In the genomic region with DNA sequence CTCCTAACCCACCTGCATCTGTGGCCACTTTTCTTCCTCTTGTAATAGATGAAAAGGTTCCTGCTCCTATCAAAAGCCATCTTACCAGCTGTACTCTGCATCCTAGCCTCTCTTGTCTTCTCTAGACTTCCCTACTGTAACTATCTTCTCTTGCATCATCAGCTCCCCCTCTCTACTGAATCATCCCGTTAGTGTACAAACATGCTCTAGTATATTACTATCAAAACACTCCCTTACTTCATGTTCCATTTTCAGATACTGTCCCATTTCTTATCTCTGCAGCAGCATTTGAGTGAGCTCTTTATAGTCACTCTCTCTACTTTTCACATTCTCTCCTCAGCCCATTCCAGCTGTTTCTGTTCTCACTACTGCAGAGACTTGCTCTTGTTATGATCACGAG, we compare ENCODE assay signal across 11 cellular contexts. TPM values are rescaled to one million over a fixed set of nuclear protein-coding genes. Genes with fewer than 3 reads are reported as not detected.
DNase-seq lines count a peak whose midpoint lies in the region; ATAC-seq, FAIRE-seq and TF ChIP-seq lines count a peak whose summit lies in the region.
"Had no signal": no experiment of that assay in that cellular context is flagged by ENCODE, and none has a peak within 500 bp of the region (broad histone marks: within the 10 kb centered on the region; RNA-seq: fewer than 3 reads in every experiment).

No MANE protein-coding gene starts in this region.

- peaks cover 58% of the 10 kb centered on the region for H3K4me1 Mint-ChIP-seq in HFFc6 (ENCODE audit: low read depth)
- H3K4me1 Mint-ChIP-seq in activated T-helper 1 cell treated with anti-CD3 and anti-CD28 coated beads, Interleukin-12 subunit alpha, Interleukin-12 subunit beta, Interleukin-2, Interleukin-4 antibody, amounts not matched to agents 30 ng/mL and 10 ng/mL and 1 ng/mL, durations not matched to agents 14 hours and 24 hours and 36 hours (ENCODE audit: low read depth): peaks cover 71% of the 10 kb centered on the region

- no peak for ATAC-seq in HG03460 (IDR thresholded peaks at IDR 0.05; ENCODE audit: unreplicated experiment)

- H3K27ac ChIP-seq in BLaER1 treated with 17β-estradiol and CSF1 and Interleukin-3, amounts not matched to agents 10 nM and 100 nM: peak overlapping the region in 7 of 11 experiments; percentile 5 to 97 (median 93); a peak in 10 of 22 replicates
- peak overlapping the region; percentile 73 for H3K27ac ChIP-seq in keratinocyte (ENCODE audit: control insufficient read depth, insufficient read depth, low read length)

- peaks cover 3% of the 10 kb centered on the region for H3K9me1 ChIP-seq in keratinocyte (ENCODE audit: control insufficient read depth, extremely low read depth, insufficient read depth, low read length)

- dilution Hi-C loops in keratinocyte (cut with MboI; ENCODE audit: extremely low pct_ligation_motif_present, low sequenced_read_pairs): no loop called here

- H3K4me3 ChIP-seq in BLaER1 treated with 17β-estradiol and CSF1 and Interleukin-3, amounts not matched to agents 10 nM and 100 nM: peak overlapping the region in 5 of 10 experiments; percentile 73 to 93 (median 84); a peak in 10 of 20 replicates
- no peak overlapping the region for H3K4me3 ChIP-seq in keratinocyte (ENCODE audit: control insufficient read depth in 2 of 3, extremely low read depth in 1 of 3, insufficient read depth in 2 of 3, low read depth in 1 of 3, low read length in 3 of 3)

- no peaks in the 10 kb centered on the region for H3K27me3 ChIP-seq in BLaER1 treated with 17β-estradiol and CSF1 and Interleukin-3, amounts not matched to agents 10 nM and 100 nM
- H3K27me3 ChIP-seq in keratinocyte (ENCODE audit: control insufficient read depth, extremely low read depth, insufficient read depth, low read length): no peaks in the 10 kb centered on the region

- H3K4me3 Mint-ChIP-seq in HFFc6: peak overlapping the region; percentile 95
- H3K4me3 Mint-ChIP-seq in activated T-helper 1 cell treated with anti-CD3 and anti-CD28 coated beads, Interleukin-12 subunit alpha, Interleukin-12 subunit beta, Interleukin-2, Interleukin-4 antibody, amounts not matched to agents 30 ng/mL and 10 ng/mL and 1 ng/mL, durations not matched to agents 14 hours and 24 hours and 36 hours: peak overlapping the region; percentile 65

- peaks cover 2% of the 10 kb centered on the region; the same call in 1 of the 2 replicates for H3K27me3 Mint-ChIP-seq in HFFc6 (ENCODE audit: insufficient read depth)
- no peaks in the 10 kb centered on the region for H3K27me3 Mint-ChIP-seq in activated T-helper 1 cell treated with anti-CD3 and anti-CD28 coated beads, Interleukin-12 subunit alpha, Interleukin-12 subunit beta, Interleukin-2, Interleukin-4 antibody, amounts not matched to agents 30 ng/mL and 10 ng/mL and 1 ng/mL, durations not matched to agents 14 hours and 24 hours and 36 hours (ENCODE audit: insufficient read depth)

- peak; percentile 66 for DNase-seq in HFFc6
- DNase-seq in activated T-helper 1 cell treated with anti-CD3 and anti-CD28 coated beads, Interleukin-12 subunit alpha, Interleukin-12 subunit beta, Interleukin-2, Interleukin-4 antibody, amounts not matched to agents 30 ng/mL and 10 ng/mL and 1 ng/mL, durations not matched to agents 14 hours and 24 hours and 36 hours (ENCODE audit: low spot score): no peak
- no peak for DNase-seq in keratinocyte (ENCODE audit: low read depth, low spot score)
- DNase-seq in cerebellar nuclear complex (lab: John Stamatoyannopoulos, UW): no peak
- no peak for DNase-seq in activated effector memory CD4-positive, alpha-beta T cell treated with Interleukin-2 at 50 U/mL for 16 hours
- no peak for DNase-seq in NK-92 (lab: John Stamatoyannopoulos, UW; ENCODE audit: unreplicated experiment)
- DNase-seq: activated gamma-delta T cell, GF-D8, NCI-H1105 had no signal

- no peak overlapping the region for H2AFZ ChIP-seq in keratinocyte (ENCODE audit: control insufficient read depth, low read length)

- H3K9ac ChIP-seq in BLaER1 treated with 17β-estradiol and CSF1 and Interleukin-3, amounts not matched to agents 10 nM and 100 nM: peak overlapping the region in 4 of 11 experiments; percentile 94 to 98 (median 97); a peak in 8 of 22 replicates
- no peak overlapping the region for H3K9ac ChIP-seq in keratinocyte (ENCODE audit: control insufficient read depth, extremely low read depth, insufficient read depth, low read length)

- H3K36me3 ChIP-seq in BLaER1 treated with 17β-estradiol and CSF1 and Interleukin-3, amounts not matched to agents 10 nM and 100 nM: peaks cover 44 to 89% (median 59%) of the 10 kb centered on the region in 11 experiments
- H3K36me3 ChIP-seq in keratinocyte (ENCODE audit: control insufficient read depth in 2 of 2, extremely low read depth in 1 of 2, insufficient read depth in 2 of 2, low read length in 2 of 2): peaks cover 16 to 17% of the 10 kb centered on the region in 2 experiments

- H3K27ac Mint-ChIP-seq in HFFc6: peak overlapping the region; percentile 73
- H3K27ac Mint-ChIP-seq in activated T-helper 1 cell treated with anti-CD3 and anti-CD28 coated beads, Interleukin-12 subunit alpha, Interleukin-12 subunit beta, Interleukin-2, Interleukin-4 antibody, amounts not matched to agents 30 ng/mL and 10 ng/mL and 1 ng/mL, durations not matched to agents 14 hours and 24 hours and 36 hours: peak overlapping the region; percentile 90

- H3K36me3 Mint-ChIP-seq in HFFc6 (ENCODE audit: low read depth): peaks cover 55% of the 10 kb centered on the region
- H3K36me3 Mint-ChIP-seq in activated T-helper 1 cell treated with anti-CD3 and anti-CD28 coated beads, Interleukin-12 subunit alpha, Interleukin-12 subunit beta, Interleukin-2, Interleukin-4 antibody, amounts not matched to agents 30 ng/mL and 10 ng/mL and 1 ng/mL, durations not matched to agents 14 hours and 24 hours and 36 hours (ENCODE audit: low read depth): peaks cover 54% of the 10 kb centered on the region

- peaks cover 36 to 88% (median 72%) of the 10 kb centered on the region in 10 experiments for H3K4me1 ChIP-seq in BLaER1 treated with 17β-estradiol and CSF1 and Interleukin-3, amounts not matched to agents 10 nM and 100 nM
- peaks cover 30% of the 10 kb centered on the region for H3K4me1 ChIP-seq in keratinocyte (ENCODE audit: control insufficient read depth, extremely low read depth, insufficient read depth, low read length)

- H3K4me2 ChIP-seq in BLaER1 treated with 17β-estradiol and CSF1 and Interleukin-3, amounts not matched to agents 10 nM and 100 nM: peak overlapping the region; percentile 7 to 98 (median 93); a peak in 19 of 22 replicates
- H3K4me2 ChIP-seq in keratinocyte (ENCODE audit: control insufficient read depth, extremely low read depth, insufficient read depth, low read depth, low read length): peak overlapping the region; percentile 54

- peaks cover 0 to 67% (median 6%) of the 10 kb centered on the region in 11 experiments; a peak in 9 of 22 replicates for H4K20me1 ChIP-seq in BLaER1 treated with 17β-estradiol and CSF1 and Interleukin-3, amounts not matched to agents 10 nM and 100 nM
- no peaks in the 10 kb centered on the region for H4K20me1 ChIP-seq in keratinocyte (ENCODE audit: control insufficient read depth, extremely low read depth, insufficient read depth, low read length)

- no peaks in the 10 kb centered on the region for H3K9me3 Mint-ChIP-seq in HFFc6
- H3K9me3 Mint-ChIP-seq in activated T-helper 1 cell treated with anti-CD3 and anti-CD28 coated beads, Interleukin-12 subunit alpha, Interleukin-12 subunit beta, Interleukin-2, Interleukin-4 antibody, amounts not matched to agents 30 ng/mL and 10 ng/mL and 1 ng/mL, durations not matched to agents 14 hours and 24 hours and 36 hours: no peaks in the 10 kb centered on the region

- TF ChIP-seq CTCF in HFFc6 (IDR thresholded peaks at IDR 0.05): no peak
- TF ChIP-seq CTCF in keratinocyte (optimal IDR thresholded peaks at IDR 0.05 in 1 of 3, IDR thresholded peaks at IDR 0.05 in 1 of 3, conservative IDR thresholded peaks at IDR 0.05 in 1 of 3; ENCODE audit: extremely low read depth in 1 of 3, insufficient read depth in 2 of 3, low read length in 3 of 3): no peak

- intact Hi-C loops in activated T-helper 1 cell treated with anti-CD3 and anti-CD28 coated beads, Interleukin-12 subunit alpha, Interleukin-12 subunit beta, Interleukin-2, Interleukin-4 antibody, amounts not matched to agents 30 ng/mL and 10 ng/mL and 1 ng/mL, durations not matched to agents 14 hours and 24 hours and 36 hours (cut with micrococcal nuclease): loop anchor here (10.0 kb wide), 1 partner anchor 300 kb away; no protein-coding TSS in a partner anchor

- peak; percentile 13 for FAIRE-seq in keratinocyte (lab: Jason Lieb, UNC)

- no peaks in the 10 kb centered on the region for H3K9me3 ChIP-seq in BLaER1 treated with 17β-estradiol and CSF1 and Interleukin-3, amounts not matched to agents 10 nM and 100 nM (replicated peaks in 1 of 11)
- no peaks in the 10 kb centered on the region for H3K9me3 ChIP-seq in keratinocyte (ENCODE audit: control insufficient read depth, low read depth, low read length)

- H3K79me2 ChIP-seq in keratinocyte (ENCODE audit: control insufficient read depth, insufficient read depth, low read length): peaks cover 46% of the 10 kb centered on the region

RNA-seq across cellular contexts. Expression of a gene that starts 2.8 kb away (rescaled TPM):
- 10 to 100 TPM; 50.0 to 62.3 (median 59.4) TPM for total RNA-seq in HFFc6 (2021; fragmentation: NEBNext Ultra II Directional; extraction: Animal tissue kit (Norgen Biotek cat#: 25700))
- total RNA-seq in activated T-helper 1 cell treated with anti-CD3 and anti-CD28 coated beads, Interleukin-12 subunit alpha, Interleukin-12 subunit beta, Interleukin-2, Interleukin-4 antibody, amounts not matched to agents 30 ng/mL and 10 ng/mL and 1 ng/mL, durations not matched to agents 14 hours and 24 hours and 36 hours: 55.6 and 59.2 TPM in 2 replicates
- polyA plus RNA-seq in keratinocyte: 19.3 to 48.3 TPM (median 32.4 TPM) in 3 replicates
- polyA plus RNA-seq in keratinocyte (2011; ENCODE audit: low read depth): 35.5 TPM
- polyA plus RNA-seq in keratinocyte (2011; cell fraction: cytosol; rRNA removed): 26.3 and 34.7 TPM in 2 replicates
- 21.1 and 23.6 TPM in 2 replicates for polyA plus RNA-seq in keratinocyte (2011; cell fraction: nucleus; rRNA removed)
- 25.5 and 37.0 TPM in 2 replicates for polyA plus RNA-seq in keratinocyte (2012; ENCODE audit: low replicate concordance)
- 12.3 to 17.8 TPM (median 13.8 TPM) in 3 replicates for polyA minus RNA-seq in keratinocyte
- polyA minus RNA-seq in keratinocyte (2011; cell fraction: cytosol; rRNA and poly(A)+ RNA removed): 23.0 TPM
- polyA minus RNA-seq in keratinocyte (2011; cell fraction: nucleus; rRNA and poly(A)+ RNA removed): 3.3 and 3.8 TPM in 2 replicates

RNA-seq across cellular contexts. Expression of a gene that starts 7.0 kb away (rescaled TPM):
- total RNA-seq in HFFc6 (2021; fragmentation: NEBNext Ultra II Directional; extraction: Animal tissue kit (Norgen Biotek cat#: 25700)): 1 to 10 TPM; 1.8 to 4.0 (median 2.9) TPM
- 12.7 and 16.1 TPM in 2 replicates for total RNA-seq in activated T-helper 1 cell treated with anti-CD3 and anti-CD28 coated beads, Interleukin-12 subunit alpha, Interleukin-12 subunit beta, Interleukin-2, Interleukin-4 antibody, amounts not matched to agents 30 ng/mL and 10 ng/mL and 1 ng/mL, durations not matched to agents 14 hours and 24 hours and 36 hours
- 4.9 to 7.7 TPM (median 5.2 TPM) in 3 replicates for polyA plus RNA-seq in keratinocyte
- 12.4 TPM for polyA plus RNA-seq in keratinocyte (2011; ENCODE audit: low read depth)
- 3.7 and 6.6 TPM in 2 replicates for polyA plus RNA-seq in keratinocyte (2011; cell fraction: cytosol; rRNA removed)
- polyA plus RNA-seq in keratinocyte (2011; cell fraction: nucleus; rRNA removed): 6.3 and 8.3 TPM in 2 replicates
- polyA plus RNA-seq in keratinocyte (2012; ENCODE audit: low replicate concordance): 7.0 and 36.5 TPM in 2 replicates
- polyA minus RNA-seq in keratinocyte: 1.6 to 4.5 TPM (median 2.9 TPM) in 3 replicates
- 3.6 TPM for polyA minus RNA-seq in keratinocyte (2011; cell fraction: cytosol; rRNA and poly(A)+ RNA removed)
- polyA minus RNA-seq in keratinocyte (2011; cell fraction: nucleus; rRNA and poly(A)+ RNA removed): 2.1 TPM in 1 of 2 replicates, not detected in the other

RNA-seq across cellular contexts. Expression of a gene that starts 9.9 kb away (rescaled TPM):
- 10 to 100 TPM; 11.0 to 13.0 (median 11.7) TPM for total RNA-seq in HFFc6 (2021; fragmentation: NEBNext Ultra II Directional; extraction: Animal tissue kit (Norgen Biotek cat#: 25700))
- 17.2 and 21.2 TPM in 2 replicates for total RNA-seq in activated T-helper 1 cell treated with anti-CD3 and anti-CD28 coated beads, Interleukin-12 subunit alpha, Interleukin-12 subunit beta, Interleukin-2, Interleukin-4 antibody, amounts not matched to agents 30 ng/mL and 10 ng/mL and 1 ng/mL, durations not matched to agents 14 hours and 24 hours and 36 hours
- 6.7 to 12.4 TPM (median 7.1 TPM) in 3 replicates for polyA plus RNA-seq in keratinocyte
- 4.0 TPM for polyA plus RNA-seq in keratinocyte (2011; ENCODE audit: low read depth)
- polyA plus RNA-seq in keratinocyte (2011; cell fraction: cytosol; rRNA removed): 1.4 and 2.4 TPM in 2 replicates
- polyA plus RNA-seq in keratinocyte (2011; cell fraction: nucleus; rRNA removed): 40.3 and 44.0 TPM in 2 replicates
- 4.4 and 17.2 TPM in 2 replicates for polyA plus RNA-seq in keratinocyte (2012; ENCODE audit: low replicate concordance)
- 12.6 to 18.5 TPM (median 15.9 TPM) in 3 replicates for polyA minus RNA-seq in keratinocyte
- 2.1 TPM for polyA minus RNA-seq in keratinocyte (2011; cell fraction: cytosol; rRNA and poly(A)+ RNA removed)
- 5.9 and 8.6 TPM in 2 replicates for polyA minus RNA-seq in keratinocyte (2011; cell fraction: nucleus; rRNA and poly(A)+ RNA removed)

RNA-seq across cellular contexts. Expression of a gene that starts 10.2 kb away (rescaled TPM):
- total RNA-seq in HFFc6 (2021; fragmentation: NEBNext Ultra II Directional; extraction: Animal tissue kit (Norgen Biotek cat#: 25700)): 10 to 100 TPM; 64.1 to 72.8 (median 71.2) TPM
- 94.3 and 107 TPM in 2 replicates for total RNA-seq in activated T-helper 1 cell treated with anti-CD3 and anti-CD28 coated beads, Interleukin-12 subunit alpha, Interleukin-12 subunit beta, Interleukin-2, Interleukin-4 antibody, amounts not matched to agents 30 ng/mL and 10 ng/mL and 1 ng/mL, durations not matched to agents 14 hours and 24 hours and 36 hours
- polyA plus RNA-seq in keratinocyte: 63.1 to 95.7 TPM (median 63.5 TPM) in 3 replicates
- 7.7 TPM for polyA plus RNA-seq in keratinocyte (2011; ENCODE audit: low read depth)
- 80.5 and 89.5 TPM in 2 replicates for polyA plus RNA-seq in keratinocyte (2011; cell fraction: cytosol; rRNA removed)
- polyA plus RNA-seq in keratinocyte (2011; cell fraction: nucleus; rRNA removed): 65.0 and 85.0 TPM in 2 replicates
- 69.7 and 77.9 TPM in 2 replicates for polyA plus RNA-seq in keratinocyte (2012; ENCODE audit: low replicate concordance)
- 70.9 to 195 TPM (median 80.6 TPM) in 3 replicates for polyA minus RNA-seq in keratinocyte
- 38.2 TPM for polyA minus RNA-seq in keratinocyte (2011; cell fraction: cytosol; rRNA and poly(A)+ RNA removed)
- polyA minus RNA-seq in keratinocyte (2011; cell fraction: nucleus; rRNA and poly(A)+ RNA removed): 16.8 and 37.3 TPM in 2 replicates
